8 cellular contexts compared by ENCODE assay signal in the genomic region with DNA sequence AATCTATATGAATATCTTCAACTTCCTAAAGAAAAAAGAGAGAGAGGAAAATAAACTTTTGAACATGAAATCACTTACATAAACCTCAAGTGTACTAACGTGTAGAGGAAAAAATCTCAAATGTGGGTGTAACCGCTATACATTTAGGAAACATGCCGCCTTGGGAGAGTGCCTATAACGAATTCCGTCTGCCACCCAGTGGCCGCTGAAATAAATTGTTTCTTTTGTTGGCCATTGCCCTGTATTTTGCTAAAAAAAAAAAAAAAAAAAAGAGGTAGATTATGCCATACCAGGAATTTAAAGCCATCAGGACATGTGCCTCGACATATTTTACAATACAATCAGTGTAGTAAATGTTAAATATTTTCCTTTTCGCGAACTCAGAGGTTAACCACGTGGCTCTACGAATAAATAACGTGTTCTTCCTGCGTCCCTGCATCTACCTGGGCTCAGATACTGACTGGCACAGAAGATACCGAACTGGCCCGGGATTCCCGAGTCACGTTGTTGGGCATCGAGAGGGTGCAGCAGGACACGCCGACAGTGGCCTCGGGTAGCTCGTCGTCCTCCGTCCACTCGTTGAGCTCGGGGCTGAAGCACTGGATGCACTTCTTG. TPM values are rescaled to one million over a fixed set of nuclear protein-coding genes. Genes with fewer than 3 reads are reported as not detected.
DNase-seq lines count a peak whose midpoint lies in the region; ATAC-seq and TF ChIP-seq lines count a peak whose summit lies in the region.

No MANE protein-coding gene starts in this region.

- no peaks in the 10 kb centered on the region for H3K36me3 Mint-ChIP-seq in osteocyte (ENCODE audit: unreplicated experiment)

- H3K9me3 ChIP-seq in tibial nerve: no peaks in the 10 kb centered on the region

- TF ChIP-seq CTCF in osteocyte (IDR thresholded peaks at IDR 0.05) (peak; percentile 69), tibial nerve (IDR thresholded peaks at IDR 0.05) (peak; percentile 16 to 47 (median 35))

- H3K36me3 ChIP-seq in tibial nerve: no peaks in the 10 kb centered on the region

- DNase-seq in COR-L47 (lab: John Stamatoyannopoulos, UW) (peak; percentile 79), LoVo (ENCODE audit: low spot score) (peak; percentile 86), SIG-M5 (lab: John Stamatoyannopoulos, UW) (peak; percentile 18), glomerular endothelial cell (ENCODE audit: extremely low read depth, low read depth, low spot score) (peak; percentile 33), osteocyte (ENCODE audit: extremely low spot score, unreplicated experiment) (peak; percentile 87), tibial nerve (ENCODE audit: low spot score in 2 of 2) (peak in 1 of 2 donors; percentile 60)
- DNase-seq in activated naive CD4-positive, alpha-beta T cell treated with Interleukin-2 at 50 U/mL for 16 hours: peak; percentile 70

- no peak overlapping the region for H3K27ac Mint-ChIP-seq in osteocyte (ENCODE audit: unreplicated experiment)

- 1 to 2% methylated on average over 19 to 26 of the region's 26 CpGs for WGBS in tibial nerve, 2 donors

- peak; percentile 6 for ATAC-seq in GM21576 (IDR thresholded peaks at IDR 0.05; ENCODE audit: unreplicated experiment)

- peak overlapping the region; percentile 46 to 68 (median 58) for H3K4me3 ChIP-seq in tibial nerve

- H3K4me1 Mint-ChIP-seq in osteocyte (ENCODE audit: unreplicated experiment): peaks cover 13% of the 10 kb centered on the region

- TF ChIP-seq EP300 in tibial nerve (IDR thresholded peaks at IDR 0.05): no peak

- H3K27me3 ChIP-seq in tibial nerve: no peaks in the 10 kb centered on the region

- peaks cover 0 to 16% (median 0%) of the 10 kb centered on the region in 4 donors for H3K4me1 ChIP-seq in tibial nerve

- peak overlapping the region; percentile 79 for H3K4me3 Mint-ChIP-seq in osteocyte (ENCODE audit: unreplicated experiment)

- no peaks in the 10 kb centered on the region for H3K9me3 Mint-ChIP-seq in osteocyte (ENCODE audit: unreplicated experiment)

- H3K27me3 Mint-ChIP-seq in osteocyte (ENCODE audit: unreplicated experiment): peaks cover 10% of the 10 kb centered on the region

- TF ChIP-seq POLR2A in tibial nerve (IDR thresholded peaks at IDR 0.05): no peak

- H3K27ac ChIP-seq in tibial nerve: peak overlapping the region in 2 of 4 donors; percentile 60 to 79

RNA-seq across cellular contexts. Expression of gene KLHL31, which starts 14.3 kb away (rescaled TPM):
- total RNA-seq in glomerular endothelial cell: 0.06 TPM in 1 of 2 replicates, not detected in the other
- total RNA-seq in osteocyte: 0.40 and 0.42 TPM in 2 replicates
- total RNA-seq in tibial nerve: 1 to 10 TPM; 1.5 to 5.5 (median 4.1) TPM
